Comparison of ENCODE assay signal across 30 cellular contexts in genomic region chr19:41232686-41233085, GRCh38. TPM values are rescaled to one million over a fixed set of nuclear protein-coding genes. Genes with fewer than 3 reads are reported as not detected.
"Had no signal": no experiment of that assay in that cellular context is flagged by ENCODE, and none has a peak within 500 bp of the region (broad histone marks: within the 10 kb centered on the region; RNA-seq: fewer than 3 reads in every experiment).

No MANE protein-coding gene starts in this region.

- H3K4me3 ChIP-seq: left ventricle myocardium inferior, mucosa of descending colon, pancreas, prostate gland, sigmoid colon, spleen, suprapubic skin, thoracic aorta, tibial artery, upper lobe of right lung had no signal

- ATAC-seq: mucosa of descending colon; naive thymus-derived CD4-positive, alpha-beta T cell; natural killer cell treated with Interleukin-12 subunit alpha and Interleukin-12 subunit beta and Interleukin-15 and Interleukin-18, amount 100 ng/mL, for 72 hours; right cardiac atrium; stimulated activated effector memory CD8-positive, alpha-beta T cell treated with anti-CD3 and anti-CD28 coated beads, Interleukin-12 subunit alpha, Interleukin-12 subunit beta, amount 100 ng/mL, for 72 hours; upper lobe of right lung had no signal

- H3K27me3 ChIP-seq: pancreas, sigmoid colon, suprapubic skin, tibial artery, upper lobe of right lung had no signal

- H3K36me3 ChIP-seq: pancreas, prostate gland had no signal

- H3K36me3 Mint-ChIP-seq: immature natural killer cell; memory B cell; naive thymus-derived CD4-positive, alpha-beta T cell; natural killer cell treated with Interleukin-12 subunit alpha and Interleukin-12 subunit beta and Interleukin-15 and Interleukin-18, amount 100 ng/mL, for 72 hours; stimulated activated effector memory CD8-positive, alpha-beta T cell treated with anti-CD3 and anti-CD28 coated beads, Interleukin-12 subunit alpha, Interleukin-12 subunit beta, amount 100 ng/mL, for 72 hours had no signal

- H3K4me1 ChIP-seq: left ventricle myocardium inferior, pancreas, prostate gland, suprapubic skin, upper lobe of right lung had no signal

- H3K4me1 Mint-ChIP-seq: immature natural killer cell; memory B cell; naive thymus-derived CD4-positive, alpha-beta T cell; stimulated activated effector memory CD8-positive, alpha-beta T cell treated with anti-CD3 and anti-CD28 coated beads, Interleukin-12 subunit alpha, Interleukin-12 subunit beta, amount 100 ng/mL, for 72 hours had no signal

- H3K4me3 Mint-ChIP-seq: immature natural killer cell; memory B cell; naive thymus-derived CD4-positive, alpha-beta T cell; natural killer cell treated with Interleukin-12 subunit alpha and Interleukin-12 subunit beta and Interleukin-15 and Interleukin-18, amount 100 ng/mL, for 72 hours; stimulated activated effector memory CD8-positive, alpha-beta T cell treated with anti-CD3 and anti-CD28 coated beads, Interleukin-12 subunit alpha, Interleukin-12 subunit beta, amount 100 ng/mL, for 72 hours; stimulated activated naive CD8-positive, alpha-beta T cell treated with anti-CD3 and anti-CD28 coated beads, Interleukin-15, Interleukin-2, amounts not matched to agents 100 ng/mL and 50 ng/mL, for 24 hours had no signal

- H3K9me3 ChIP-seq: left ventricle myocardium inferior, mucosa of descending colon, pancreas, prostate gland, sigmoid colon, spleen, suprapubic skin, thoracic aorta, tibial artery, upper lobe of right lung had no signal

- H3K27ac ChIP-seq: left ventricle myocardium inferior, pancreas, prostate gland, suprapubic skin, thoracic aorta, tibial artery, upper lobe of right lung had no signal

- H3K27me3 Mint-ChIP-seq: stimulated activated naive CD8-positive, alpha-beta T cell treated with anti-CD3 and anti-CD28 coated beads, Interleukin-15, Interleukin-2, amounts not matched to agents 100 ng/mL and 50 ng/mL, for 24 hours had no signal

- DNase-seq: hippocampal formation; immature natural killer cell; kidney; left ventricle myocardium inferior; midbrain; mucosa of descending colon; naive thymus-derived CD4-positive, alpha-beta T cell; nucleus accumbens; pancreas; retina; sigmoid colon; small intestine; spleen; stimulated activated CD4-positive, alpha-beta T cell treated with anti-CD3 and anti-CD28 coated beads, Interleukin-4, amount 100 ng/mL, for 24 hours; stimulated activated naive CD4-positive, alpha-beta T cell; tibial artery; trophoblast cell; upper lobe of right lung had no signal

- H3K27ac Mint-ChIP-seq: immature natural killer cell; memory B cell; naive thymus-derived CD4-positive, alpha-beta T cell; natural killer cell treated with Interleukin-12 subunit alpha and Interleukin-12 subunit beta and Interleukin-15 and Interleukin-18, amount 100 ng/mL, for 72 hours; stimulated activated effector memory CD8-positive, alpha-beta T cell treated with anti-CD3 and anti-CD28 coated beads, Interleukin-12 subunit alpha, Interleukin-12 subunit beta, amount 100 ng/mL, for 72 hours; stimulated activated naive CD8-positive, alpha-beta T cell treated with anti-CD3 and anti-CD28 coated beads, Interleukin-15, Interleukin-2, amounts not matched to agents 100 ng/mL and 50 ng/mL, for 24 hours had no signal

- H3K9me3 Mint-ChIP-seq: immature natural killer cell; memory B cell; natural killer cell treated with Interleukin-12 subunit alpha and Interleukin-12 subunit beta and Interleukin-15 and Interleukin-18, amount 100 ng/mL, for 72 hours; stimulated activated effector memory CD8-positive, alpha-beta T cell treated with anti-CD3 and anti-CD28 coated beads, Interleukin-12 subunit alpha, Interleukin-12 subunit beta, amount 100 ng/mL, for 72 hours; stimulated activated naive CD8-positive, alpha-beta T cell treated with anti-CD3 and anti-CD28 coated beads, Interleukin-15, Interleukin-2, amounts not matched to agents 100 ng/mL and 50 ng/mL, for 24 hours had no signal

RNA-seq across cellular contexts. Expression of gene AXL, which starts 13.7 kb away (rescaled TPM):
- total RNA-seq: natural killer cell treated with Interleukin-12 subunit alpha and Interleukin-12 subunit beta and Interleukin-15 and Interleukin-18, amount 100 ng/mL, for 72 hours had no signal

RNA-seq across cellular contexts. Expression of gene CYP2S1, which starts 39.7 kb away (rescaled TPM):
- total RNA-seq: lung microvascular endothelial cell; myocyte; natural killer cell treated with Interleukin-12 subunit alpha and Interleukin-12 subunit beta and Interleukin-15 and Interleukin-18, amount 100 ng/mL, for 72 hours; osteoblast had no signal
- polyA plus RNA-seq: naive thymus-derived CD4-positive, alpha-beta T cell; neural cell had no signal
